In the genomic region with DNA sequence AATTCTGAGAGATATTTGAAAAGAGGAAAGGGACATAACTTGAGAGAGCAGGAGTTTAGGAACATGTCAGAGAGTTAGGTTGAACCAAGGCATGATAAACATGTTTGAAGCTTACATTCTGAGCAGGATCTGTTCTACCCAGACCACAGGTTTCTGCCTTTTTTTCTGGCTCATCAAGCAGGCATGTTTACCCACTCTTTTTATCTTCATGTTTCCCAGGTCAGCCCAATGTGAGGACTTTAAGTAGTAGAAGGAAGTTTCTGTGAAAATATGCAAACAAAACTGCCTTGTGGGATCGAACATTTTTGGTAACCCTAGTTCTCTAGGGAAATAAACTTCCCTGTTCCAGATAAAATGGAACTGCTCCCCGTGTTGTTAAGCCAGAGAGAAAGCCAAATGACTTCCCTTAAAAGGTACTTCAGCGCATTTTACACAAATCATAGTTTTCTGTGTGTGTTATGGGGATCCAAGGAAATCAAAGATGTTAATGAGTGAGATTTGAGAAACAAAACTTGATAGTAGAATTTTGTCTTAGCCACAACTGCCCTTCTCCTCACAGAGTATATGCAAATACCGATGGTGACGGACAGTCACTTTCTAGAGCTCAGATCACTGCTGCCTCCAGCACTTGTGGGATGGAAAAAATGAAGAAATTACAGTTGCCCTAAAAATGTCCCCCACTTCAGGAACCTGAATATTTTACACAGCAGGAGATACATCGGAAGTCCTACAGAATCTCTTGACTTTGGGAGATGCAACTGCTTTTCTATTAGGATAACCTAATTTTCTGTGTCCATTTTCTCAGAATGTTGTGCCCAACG, we compare ENCODE assay signal across 8 cellular contexts. TPM values are rescaled to one million over a fixed set of nuclear protein-coding genes. Genes with fewer than 3 reads are reported as not detected.
A peak's percentile ranks its signal among the peaks of the same experiment; 100 is the strongest.
DNase-seq lines count a peak whose midpoint lies in the region; ATAC-seq, FAIRE-seq and TF ChIP-seq lines count a peak whose summit lies in the region.

No MANE protein-coding gene starts in this region.

- no peaks in the 10 kb centered on the region for H3K36me3 Mint-ChIP-seq in activated naive CD4-positive, alpha-beta T cell treated with anti-CD3 and anti-CD28 coated beads for 36 hours (ENCODE audit: low read depth)

- no peaks in the 10 kb centered on the region for H3K27me3 ChIP-seq in Loucy (ENCODE audit: insufficient read depth, low read length, poor library complexity, severe bottlenecking)
- H3K27me3 ChIP-seq in breast epithelium = no peaks in the 10 kb centered on the region
- H3K27me3 ChIP-seq in right lobe of liver = no peaks in the 10 kb centered on the region
- H3K27me3 ChIP-seq in transverse colon = no peaks in the 10 kb centered on the region

- FAIRE-seq in D721Med (lab: Jason Lieb, UNC) = no peak

- H3K9me2 ChIP-seq in Loucy (replicated peaks; ENCODE audit: low read depth, low read length) = no peaks in the 10 kb centered on the region

- H3K9me3 Mint-ChIP-seq in activated naive CD4-positive, alpha-beta T cell treated with anti-CD3 and anti-CD28 coated beads for 36 hours = no peaks in the 10 kb centered on the region

- DNase-seq in activated naive CD4-positive, alpha-beta T cell treated with anti-CD3 and anti-CD28 coated beads for 36 hours = no peak
- DNase-seq in activated naive CD4-positive, alpha-beta T cell treated with anti-CD3 and anti-CD28 coated beads, Interleukin-2, amount 50 U/mL, for 16 hours = no peak
- DNase-seq in breast epithelium (ENCODE audit: low spot score in 2 of 2) (no peak), right lobe of liver (no peak), transverse colon (no peak), D721Med (ENCODE audit: insufficient read length, low spot score) (no peak), NCI-H2081 (lab: John Stamatoyannopoulos, UW) (no peak)

- H3K4me2 ChIP-seq in Loucy (ENCODE audit: low read depth, low read length, poor library complexity, severe bottlenecking) = peak overlapping the region; percentile 77

- no peaks in the 10 kb centered on the region for H3K9me3 ChIP-seq in Loucy (ENCODE audit: insufficient read depth, low read depth, low read length)
- H3K9me3 ChIP-seq in breast epithelium = no peaks in the 10 kb centered on the region
- no peaks in the 10 kb centered on the region for H3K9me3 ChIP-seq in right lobe of liver
- H3K9me3 ChIP-seq in transverse colon = no peaks in the 10 kb centered on the region

- H3K27ac Mint-ChIP-seq in activated naive CD4-positive, alpha-beta T cell treated with anti-CD3 and anti-CD28 coated beads for 36 hours = peak overlapping the region; percentile 99

- peaks cover 34% of the 10 kb centered on the region for H3K4me1 ChIP-seq in Loucy (ENCODE audit: insufficient read depth, low read length, poor library complexity, severe bottlenecking)
- H3K4me1 ChIP-seq in breast epithelium = no peaks in the 10 kb centered on the region
- H3K4me1 ChIP-seq in right lobe of liver = peaks cover 0 to 29% (median 14%) of the 10 kb centered on the region in 4 donors
- peaks cover 19 to 41% (median 37%) of the 10 kb centered on the region in 4 donors for H3K4me1 ChIP-seq in transverse colon

- H3K9ac ChIP-seq in Loucy (ENCODE audit: low read depth, low read length, poor library complexity, severe bottlenecking) = peak overlapping the region; percentile 73

- H3K4me1 Mint-ChIP-seq in activated naive CD4-positive, alpha-beta T cell treated with anti-CD3 and anti-CD28 coated beads for 36 hours (ENCODE audit: low read depth) = peaks cover 32% of the 10 kb centered on the region

- TF ChIP-seq CTCF in Loucy (conservative IDR thresholded peaks at IDR 0.05; ENCODE audit: low read length) (no peak), breast epithelium (IDR thresholded peaks at IDR 0.05) (no peak), right lobe of liver (IDR thresholded peaks at IDR 0.05) (no peak), transverse colon (IDR thresholded peaks at IDR 0.05) (no peak), D721Med (IDR thresholded peaks at IDR 0.05; ENCODE audit: insufficient read depth, missing control alignments) (no peak)

- CTCF ChIA-PET in activated naive CD4-positive, alpha-beta T cell treated with anti-CD3 and anti-CD28 coated beads for 36 hours (lab: Charles Lee) = interaction anchor here (0.9 to 5.5 kb wide), 11 partner anchors 12 to 95 kb away, joined by 3 to 53 read pairs (median 5); a partner anchor contains a TSS

- peak overlapping the region; percentile 91 for H2AFZ ChIP-seq in Loucy (ENCODE audit: low read length)

- H3K36me3 ChIP-seq in Loucy (ENCODE audit: insufficient read depth, low read length) = no peaks in the 10 kb centered on the region
- H3K36me3 ChIP-seq in breast epithelium = no peaks in the 10 kb centered on the region
- H3K36me3 ChIP-seq in right lobe of liver = no peaks in the 10 kb centered on the region
- H3K36me3 ChIP-seq in transverse colon = no peaks in the 10 kb centered on the region

- TF ChIP-seq EP300 in transverse colon (IDR thresholded peaks at IDR 0.05; ENCODE audit: low read depth) = no peak

- H3K27me3 Mint-ChIP-seq in activated naive CD4-positive, alpha-beta T cell treated with anti-CD3 and anti-CD28 coated beads for 36 hours (ENCODE audit: low read depth) = no peaks in the 10 kb centered on the region

- peak in 2 of 4 donors; percentile 6 to 17 for ATAC-seq in right lobe of liver

- WGBS in right lobe of liver (ENCODE audit: insufficient coverage, low coverage, low lambda C conversion rate, missing lambda C conversion rate) = 3% methylated on average over 7 of the region's 7 CpGs
- WGBS in transverse colon (ENCODE audit: low coverage in 1 of 2), 2 donors = 4 to 10% methylated on average over 5 to 7 of the region's 7 CpGs

- H3K27ac ChIP-seq in breast epithelium (peak overlapping the region; percentile 88 to 97), right lobe of liver (peak overlapping the region; percentile 88 to 96 (median 92)), transverse colon (peak overlapping the region; percentile 95 to 99 (median 98))

- in situ Hi-C loops in transverse colon (cut with MboI; ENCODE audit: low pct_ligation_motif_present in 1 of 4, low pct_unique_long_range_greater_than_20kb in 1 of 4, low sequenced_read_pairs in 3 of 4) = loop anchor here in 1 of 4 donors (25.0 kb wide), 1 partner anchor 91 kb away; no protein-coding TSS in a partner anchor

- intact Hi-C loops in activated naive CD4-positive, alpha-beta T cell treated with anti-CD3 and anti-CD28 coated beads for 36 hours (cut with micrococcal nuclease) = no loop called here
- intact Hi-C loops in breast epithelium (cut with DNase I; ENCODE audit: low total_unique reads) (no loop called here), right lobe of liver (cut with DNase I) (no loop called here), transverse colon (cut with DNase I; ENCODE audit: low total_unique reads) (no loop called here)

- H3F3A ChIP-seq in Loucy (ENCODE audit: low read depth) = peaks cover 13% of the 10 kb centered on the region; the same call in 1 of the 2 replicates

- H3K4me3 Mint-ChIP-seq in activated naive CD4-positive, alpha-beta T cell treated with anti-CD3 and anti-CD28 coated beads for 36 hours = peak overlapping the region; percentile 96

- H4K20me1 ChIP-seq in Loucy (ENCODE audit: insufficient read depth, low read length, poor library complexity, severe bottlenecking) = peaks cover 34% of the 10 kb centered on the region

- peaks cover 36% of the 10 kb centered on the region for H3K79me2 ChIP-seq in Loucy (ENCODE audit: insufficient read depth, low read length)

- no peak for TF ChIP-seq POLR2A in breast epithelium (IDR thresholded peaks at IDR 0.05)
- no peak for TF ChIP-seq POLR2A in right lobe of liver (IDR thresholded peaks at IDR 0.05)
- no peak for TF ChIP-seq POLR2A in transverse colon (IDR thresholded peaks at IDR 0.05)

- H3K4me3 ChIP-seq in Loucy (ENCODE audit: low read length, poor library complexity, severe bottlenecking) (peak overlapping the region; percentile 79), breast epithelium (peak overlapping the region; percentile 71 to 87 (median 84)), right lobe of liver (peak overlapping the region; percentile 65 to 94 (median 92)), transverse colon (peak overlapping the region; percentile 86 to 99 (median 89))

RNA-seq across cellular contexts. Expression of a gene that starts 0.8 kb away (rescaled TPM):
- 10 to 100 TPM; 47.7 to 51.0 TPM for total RNA-seq in activated naive CD4-positive, alpha-beta T cell treated with anti-CD3 and anti-CD28 coated beads for 36 hours
- 10 to 100 TPM; 46.9 to 66.2 (median 57.8) TPM for total RNA-seq in breast epithelium
- total RNA-seq in right lobe of liver = 10 to 100 TPM; 19.0 to 29.6 (median 23.5) TPM
- 10 to 100 TPM; 48.3 to 63.9 (median 53.1) TPM for total RNA-seq in transverse colon

RNA-seq across cellular contexts. Expression of a gene that starts 23.2 kb away (rescaled TPM):
- total RNA-seq in activated naive CD4-positive, alpha-beta T cell treated with anti-CD3 and anti-CD28 coated beads for 36 hours = 10 to 100 TPM; 17.7 to 18.3 TPM
- total RNA-seq in breast epithelium (1 to 10 TPM; 3.3 to 6.2 (median 3.5) TPM), right lobe of liver (1 to 10 TPM; 1.6 to 3.3 (median 1.9) TPM), transverse colon (1 to 10 TPM in 3 of 4 donors, not detected in 1; 2.4 to 6.2 (median 2.9) TPM)

RNA-seq across cellular contexts. Expression of a gene that starts 23.7 kb away (rescaled TPM):
- total RNA-seq in activated naive CD4-positive, alpha-beta T cell treated with anti-CD3 and anti-CD28 coated beads for 36 hours = 10 to 100 TPM; 35.7 to 40.2 TPM
- total RNA-seq in breast epithelium (10 to 100 TPM; 10.8 to 18.1 (median 14.9) TPM), right lobe of liver (1 to 10 TPM; 6.0 to 9.0 (median 7.0) TPM), transverse colon (10 to 100 TPM in 2 of 4 donors, 1 to 10 TPM in 2; 7.2 to 37.2 (median 16.5) TPM)

RNA-seq across cellular contexts. Expression of a gene that starts 41.0 kb away (rescaled TPM):
- total RNA-seq in activated naive CD4-positive, alpha-beta T cell treated with anti-CD3 and anti-CD28 coated beads for 36 hours = under 1 TPM; 0.15 to 0.43 TPM
- total RNA-seq in breast epithelium (1 to 10 TPM in 1 of 3 donors, under 1 TPM in 2; 0.44 to 1.6 (median 0.48) TPM), right lobe of liver (under 1 TPM in 5 of 6 experiments, not detected in 1; 0.06 to 0.73 (median 0.13) TPM), transverse colon (100 to 1,000 TPM in 1 of 4 donors, 10 to 100 TPM in 3; 51.3 to 584 (median 89.3) TPM)

RNA-seq across cellular contexts. Expression of a gene that starts 50.9 kb away (rescaled TPM):
- total RNA-seq in activated naive CD4-positive, alpha-beta T cell treated with anti-CD3 and anti-CD28 coated beads for 36 hours = under 1 TPM in 1 of 2 experiments, not detected in 1; 0.10 TPM
- total RNA-seq in breast epithelium = 100 to 1,000 TPM in 1 of 3 donors, 10 to 100 TPM in 2; 46.2 to 155 (median 51.2) TPM
- 10 to 100 TPM in 1 of 6 experiments, 1 to 10 TPM in 5; 1.8 to 13.8 (median 6.6) TPM for total RNA-seq in right lobe of liver
- total RNA-seq in transverse colon = 10 to 100 TPM; 15.7 to 29.2 (median 24.3) TPM
